15 cellular contexts compared by ENCODE assay signal in genomic region chr9:101307524-101308213, GRCh38.
"Had no signal": no experiment of that assay in that cellular context is flagged by ENCODE, and none has a peak within 500 bp of the region (broad histone marks: within the 10 kb centered on the region; RNA-seq: fewer than 3 reads in every experiment).

No MANE protein-coding gene starts in this region.

- H3K27me3 Mint-ChIP-seq: dendritic cell treated with granulocyte-macrophage colony-stimulating factor and Interleukin-4, amounts not matched to agents 40 ng/mL and 50 ng/mL, for 4 days had no signal

- H3K4me3 Mint-ChIP-seq: activated naive CD8-positive, alpha-beta T cell treated with anti-CD3 and anti-CD28 coated beads, Interleukin-2, amount 50 U/mL, for 24 hours; activated T-helper 1 cell treated with anti-CD3 and anti-CD28 coated beads, Interleukin-12 subunit alpha, Interleukin-12 subunit beta, Interleukin-2, Interleukin-4 antibody, amounts not matched to agents 30 ng/mL and 10 ng/mL and 1 ng/mL, durations not matched to agents 14 hours and 24 hours and 36 hours; dendritic cell treated with granulocyte-macrophage colony-stimulating factor and Interleukin-4, amounts not matched to agents 40 ng/mL and 50 ng/mL, for 4 days; effector memory CD8-positive, alpha-beta T cell; natural killer cell; T-helper 1 cell treated with Interleukin-12 subunit alpha and Interleukin-12 subunit beta and Interleukin-4 antibody, amounts not matched to agents 30 μg/mL and 1 μg/mL, for 36 hours; WTC11 had no signal

- H3K4me1 ChIP-seq: psoas muscle, upper lobe of left lung had no signal

- H3K9me3 Mint-ChIP-seq: activated naive CD8-positive, alpha-beta T cell treated with anti-CD3 and anti-CD28 coated beads, Interleukin-2, amount 50 U/mL, for 24 hours; activated T-helper 1 cell treated with anti-CD3 and anti-CD28 coated beads, Interleukin-12 subunit alpha, Interleukin-12 subunit beta, Interleukin-2, Interleukin-4 antibody, amounts not matched to agents 30 ng/mL and 10 ng/mL and 1 ng/mL, durations not matched to agents 14 hours and 24 hours and 36 hours; dendritic cell treated with granulocyte-macrophage colony-stimulating factor and Interleukin-4, amounts not matched to agents 40 ng/mL and 50 ng/mL, for 4 days; effector memory CD8-positive, alpha-beta T cell; natural killer cell; T-helper 1 cell treated with Interleukin-12 subunit alpha and Interleukin-12 subunit beta and Interleukin-4 antibody, amounts not matched to agents 30 μg/mL and 1 μg/mL, for 36 hours; WTC11 had no signal

- H3K27ac Mint-ChIP-seq: activated naive CD8-positive, alpha-beta T cell treated with anti-CD3 and anti-CD28 coated beads, Interleukin-2, amount 50 U/mL, for 24 hours; activated T-helper 1 cell treated with anti-CD3 and anti-CD28 coated beads, Interleukin-12 subunit alpha, Interleukin-12 subunit beta, Interleukin-2, Interleukin-4 antibody, amounts not matched to agents 30 ng/mL and 10 ng/mL and 1 ng/mL, durations not matched to agents 14 hours and 24 hours and 36 hours; dendritic cell treated with granulocyte-macrophage colony-stimulating factor and Interleukin-4, amounts not matched to agents 40 ng/mL and 50 ng/mL, for 4 days; effector memory CD8-positive, alpha-beta T cell; natural killer cell; T-helper 1 cell treated with Interleukin-12 subunit alpha and Interleukin-12 subunit beta and Interleukin-4 antibody, amounts not matched to agents 30 μg/mL and 1 μg/mL, for 36 hours; WTC11 had no signal

- H3K4me1 Mint-ChIP-seq: activated naive CD8-positive, alpha-beta T cell treated with anti-CD3 and anti-CD28 coated beads, Interleukin-2, amount 50 U/mL, for 24 hours; natural killer cell had no signal

- H3K36me3 Mint-ChIP-seq: natural killer cell, WTC11 had no signal

- ATAC-seq: activated naive CD8-positive, alpha-beta T cell treated with anti-CD3 and anti-CD28 coated beads, Interleukin-2, amount 50 U/mL, for 24 hours; effector memory CD8-positive, alpha-beta T cell; left colon; natural killer cell; psoas muscle; WTC11 had no signal

- H3K27me3 ChIP-seq: sigmoid colon, upper lobe of left lung had no signal

- DNase-seq: activated CD4-positive, alpha-beta T cell treated with anti-CD3 and anti-CD28 coated beads for 48 hours; activated naive CD4-positive, alpha-beta T cell treated with Interleukin-2 at 50 U/mL for 16 hours; activated naive CD8-positive, alpha-beta T cell treated with anti-CD3 and anti-CD28 coated beads, Interleukin-2, amount 50 U/mL, for 24 hours; effector memory CD8-positive, alpha-beta T cell; left colon; natural killer cell; psoas muscle; sigmoid colon; stimulated activated CD4-positive, alpha-beta T cell treated with anti-CD3 and anti-CD28 coated beads, Interleukin-2, amount 100 ng/mL, for 48 hours; stimulated activated naive CD4-positive, alpha-beta T cell treated with Interleukin-2 at 50 U/mL for 16 hours; upper lobe of left lung had no signal

- H3K9me3 ChIP-seq: psoas muscle, sigmoid colon, upper lobe of left lung had no signal

- H3K27ac ChIP-seq: psoas muscle, sigmoid colon, upper lobe of left lung had no signal

- H3K4me3 ChIP-seq: psoas muscle, sigmoid colon, upper lobe of left lung had no signal

- H3K36me3 ChIP-seq: sigmoid colon, upper lobe of left lung had no signal
